In the genomic region with DNA sequence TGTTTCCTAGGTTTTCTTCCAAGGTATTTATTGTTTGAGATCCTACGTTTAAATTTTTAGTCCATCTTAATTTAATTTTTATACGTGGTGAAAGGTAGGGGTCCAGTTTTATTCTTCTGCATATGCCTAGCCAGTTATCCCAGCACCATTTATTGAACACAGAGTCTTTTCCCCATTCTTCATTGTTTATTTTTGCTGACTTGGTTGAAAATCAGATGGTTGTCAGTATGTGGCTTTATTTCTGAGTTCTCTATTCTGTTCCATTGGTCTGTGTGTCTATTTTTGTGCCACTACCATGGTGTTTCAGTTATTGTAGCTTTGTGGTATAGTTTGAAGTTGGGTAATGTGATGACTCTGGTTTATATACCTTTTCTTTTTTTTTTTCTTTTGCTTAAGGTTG, we compare ENCODE assay signal across 27 cellular contexts.
"Had no signal": no experiment of that assay in that cellular context is flagged by ENCODE, and none has a peak within 500 bp of the region (broad histone marks: within the 10 kb centered on the region; RNA-seq: fewer than 3 reads in every experiment).

No MANE protein-coding gene starts in this region.

- H3K36me3 ChIP-seq: colonic mucosa, esophagus muscularis mucosa, esophagus squamous epithelium, gastrocnemius medialis, gastroesophageal sphincter, heart left ventricle, heart right ventricle had no signal

- H3K4me3 ChIP-seq: colonic mucosa, coronary artery, dorsolateral prefrontal cortex, esophagus muscularis mucosa, esophagus squamous epithelium, gastrocnemius medialis, gastroesophageal sphincter, heart left ventricle, heart right ventricle had no signal

- FAIRE-seq: colon, endometrium, endothelial cell of umbilical vein, frontal cortex had no signal

- H3K27me3 ChIP-seq: colonic mucosa, esophagus muscularis mucosa, esophagus squamous epithelium, foreskin keratinocyte, gastrocnemius medialis, gastroesophageal sphincter, heart left ventricle, heart right ventricle had no signal

- H3K9me3 ChIP-seq: colonic mucosa, esophagus muscularis mucosa, esophagus squamous epithelium, gastrocnemius medialis, gastroesophageal sphincter had no signal

- H3K4me1 ChIP-seq: colonic mucosa, esophagus muscularis mucosa, esophagus squamous epithelium, foreskin keratinocyte, gastrocnemius medialis, gastroesophageal sphincter, heart left ventricle, heart right ventricle had no signal

- DNase-seq: colonic mucosa; cortex of kidney; dermis blood vessel endothelial cell; dorsolateral prefrontal cortex; effector CD4-positive, alpha-beta T cell; effector CD8-positive, alpha-beta T cell; effector memory CD4-positive, alpha-beta T cell; effector memory CD8-positive, alpha-beta T cell; endodermal cell; erythroblast; esophagus squamous epithelium; foreskin fibroblast; foreskin keratinocyte; gastrocnemius medialis; glutamatergic neuron; head of caudate nucleus; heart left ventricle; heart right ventricle had no signal

- ATAC-seq: effector memory CD8-positive, alpha-beta T cell; esophagus mucosa; foreskin keratinocyte; gastrocnemius medialis; gastroesophageal sphincter; heart left ventricle; heart right ventricle had no signal

- H3K27ac ChIP-seq: colonic mucosa, coronary artery, dorsolateral prefrontal cortex, epithelial cell of prostate, esophagus muscularis mucosa, esophagus squamous epithelium, foreskin keratinocyte, gastrocnemius medialis, gastroesophageal sphincter, heart left ventricle, heart right ventricle had no signal
